ENCODE assay signal across 8 cellular contexts in the genomic region with DNA sequence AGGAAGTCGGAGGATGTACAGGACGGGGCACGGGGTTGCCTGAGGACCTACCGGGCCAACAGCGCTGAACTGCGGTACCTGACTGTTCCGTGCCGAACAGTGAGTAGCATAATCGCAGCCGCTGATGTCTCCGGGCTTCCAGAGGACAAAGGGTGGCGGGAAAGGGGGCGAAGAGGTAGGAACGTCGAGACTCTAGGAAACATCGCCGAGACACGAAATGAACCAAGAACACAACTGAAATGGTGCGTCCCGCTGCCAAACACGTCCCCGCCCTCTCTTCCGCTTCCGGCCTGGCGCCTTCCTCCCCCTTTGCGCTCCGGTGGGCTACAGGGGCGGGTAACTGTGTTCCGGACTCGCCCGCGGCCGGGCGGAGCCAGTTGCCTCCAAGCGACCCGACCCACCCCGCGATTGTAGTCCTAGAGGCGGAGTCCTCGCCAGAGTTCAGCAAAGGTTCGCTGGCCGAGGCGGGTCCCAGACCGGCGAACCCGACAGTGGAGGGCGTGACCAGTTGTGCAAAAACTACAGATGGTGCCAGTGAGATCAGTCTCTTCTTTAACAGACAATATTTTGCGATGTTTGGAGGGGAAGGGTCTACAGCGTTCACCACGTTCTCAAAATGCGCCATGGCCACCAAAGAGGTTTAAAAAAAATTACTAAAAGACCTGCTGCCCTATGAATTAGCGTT. TPM values are rescaled to one million over a fixed set of nuclear protein-coding genes. Genes with fewer than 3 reads are reported as not detected.
A peak's percentile ranks its signal among the peaks of the same experiment; 100 is the strongest.
DNase-seq lines count a peak whose midpoint lies in the region; ATAC-seq, FAIRE-seq and TF ChIP-seq lines count a peak whose summit lies in the region.

A gene (minus strand): TSS at position 257 of the 685 bp plus-strand sequence. CDS start 54 bp downstream, at position 203.

- H3K27ac ChIP-seq in SU-DHL-6 (ENCODE audit: low read depth, low read length) (peak within 1 kb of the TSS; percentile 72), pancreas (peak within 1 kb of the TSS; percentile 47 to 85 (median 60)), tibial artery (peak within 1 kb of the TSS; percentile 84 to 91)

- DNase-seq in NCI-H128 (lab: John Stamatoyannopoulos, UW; ENCODE audit: unreplicated experiment) = peak; percentile 88
- DNase-seq in activated naive CD8-positive, alpha-beta T cell treated with anti-CD3 and anti-CD28 coated beads, Interleukin-2, amount 10 ng/mL, durations not matched to agents 7 days and 5 days = peak; percentile 96
- DNase-seq in Right ventricle myocardium inferior (ENCODE audit: missing footprints) = peak; percentile 98
- DNase-seq in pancreas = peak; percentile 94 to 98 (median 95)
- DNase-seq in tibial artery = peak; percentile 96 to 97

- intact Hi-C loops in Right ventricle myocardium inferior (cut with DNase I) (loop anchor here (1.0 to 10.0 kb wide), 2 partner anchors 18 to 1736 kb away; a partner anchor contains a TSS), pancreas (cut with DNase I) (no loop called here), tibial artery (cut with DNase I; ENCODE audit: low total_unique reads) (loop anchor here (10.0 kb wide), 1 partner anchor 284 kb away; no protein-coding TSS in a partner anchor)

- peak within 1 kb of the TSS; percentile 52 for H2AFZ ChIP-seq in SU-DHL-6 (ENCODE audit: low read depth, low read length, severe bottlenecking)

- peaks cover 5% of the 10 kb centered on the region for H3K36me3 Mint-ChIP-seq in activated naive CD8-positive, alpha-beta T cell treated with anti-CD3 and anti-CD28 coated beads, Interleukin-2, amount 10 ng/mL, durations not matched to agents 7 days and 5 days

- peak within 1 kb of the TSS; percentile 95 for H3K4me3 Mint-ChIP-seq in activated naive CD8-positive, alpha-beta T cell treated with anti-CD3 and anti-CD28 coated beads, Interleukin-2, amount 10 ng/mL, durations not matched to agents 7 days and 5 days

- no peak for TF ChIP-seq CTCF in SU-DHL-6 (IDR thresholded peaks at IDR 0.05; ENCODE audit: insufficient read depth, low read length, poor library complexity, severe bottlenecking)
- no peak for TF ChIP-seq CTCF in pancreas (IDR thresholded peaks at IDR 0.05)
- no peak for TF ChIP-seq CTCF in tibial artery (IDR thresholded peaks at IDR 0.05)

- no peaks in the 10 kb centered on the region for H4K20me1 ChIP-seq in SU-DHL-6 (ENCODE audit: low read depth, low read length)

- H3K9me3 ChIP-seq in SU-DHL-6 (ENCODE audit: insufficient read depth, low read length) (no peaks in the 10 kb centered on the region), pancreas (no peaks in the 10 kb centered on the region), tibial artery (no peaks in the 10 kb centered on the region)

- peak; percentile 43 for FAIRE-seq in pancreas (lab: Jason Lieb, UNC)

- H3K4me2 ChIP-seq in SU-DHL-6 (ENCODE audit: low read depth, low read length, poor library complexity, severe bottlenecking) = peak within 1 kb of the TSS; percentile 87

- peaks cover 26% of the 10 kb centered on the region for H3K4me1 Mint-ChIP-seq in activated naive CD8-positive, alpha-beta T cell treated with anti-CD3 and anti-CD28 coated beads, Interleukin-2, amount 10 ng/mL, durations not matched to agents 7 days and 5 days

- H3K4me3 ChIP-seq in SU-DHL-6 (ENCODE audit: insufficient read depth, low read length, poor library complexity, severe bottlenecking) = peak within 1 kb of the TSS; percentile 88
- H3K4me3 ChIP-seq in pancreas = peak within 1 kb of the TSS; percentile 46 to 77 (median 71)
- H3K4me3 ChIP-seq in tibial artery = peak within 1 kb of the TSS; percentile 84 to 89

- POLR2A ChIA-PET in activated naive CD8-positive, alpha-beta T cell treated with anti-CD3 and anti-CD28 coated beads, Interleukin-2, amount 10 ng/mL, durations not matched to agents 7 days and 5 days (lab: Charles Lee) = interaction anchor here (0.6 to 1.0 kb wide), 4 partner anchors 18 to 672 kb away, joined by 3 to 4 read pairs (median 3); no protein-coding TSS in a partner anchor

- H3K27me3 ChIP-seq in SU-DHL-6 (ENCODE audit: low read length) = no peaks in the 10 kb centered on the region
- no peaks in the 10 kb centered on the region for H3K27me3 ChIP-seq in pancreas
- H3K27me3 ChIP-seq in tibial artery = no peaks in the 10 kb centered on the region

- H3K4me1 ChIP-seq in pancreas = peaks cover 7 to 8% (median 8%) of the 10 kb centered on the region in 3 donors
- H3K4me1 ChIP-seq in tibial artery = peaks cover 0 to 15% (median 7%) of the 10 kb centered on the region in 4 donors

- H3K9me3 Mint-ChIP-seq in activated naive CD8-positive, alpha-beta T cell treated with anti-CD3 and anti-CD28 coated beads, Interleukin-2, amount 10 ng/mL, durations not matched to agents 7 days and 5 days = no peaks in the 10 kb centered on the region

- TF ChIP-seq POLR2A in GM10847 (IDR thresholded peaks at IDR 0.05; ENCODE audit: extremely low read depth, insufficient read length) = peak; percentile 79

- no peaks in the 10 kb centered on the region for H3K27me3 Mint-ChIP-seq in activated naive CD8-positive, alpha-beta T cell treated with anti-CD3 and anti-CD28 coated beads, Interleukin-2, amount 10 ng/mL, durations not matched to agents 7 days and 5 days

- peak within 1 kb of the TSS; percentile 86 for H3K9ac ChIP-seq in SU-DHL-6 (ENCODE audit: low read length)

- no peaks in the 10 kb centered on the region for H3K9me2 ChIP-seq in SU-DHL-6 (replicated peaks; ENCODE audit: insufficient read depth, low read length)

- 0 to 1% methylated on average over 40 to 52 of the region's 52 CpGs for WGBS in pancreas, 2 donors

- peaks cover 17% of the 10 kb centered on the region for H3K79me2 ChIP-seq in SU-DHL-6 (ENCODE audit: insufficient read depth, low read length)

- H3K27ac Mint-ChIP-seq in activated naive CD8-positive, alpha-beta T cell treated with anti-CD3 and anti-CD28 coated beads, Interleukin-2, amount 10 ng/mL, durations not matched to agents 7 days and 5 days = peak within 1 kb of the TSS; percentile 93

- ATAC-seq in HG02678 (IDR thresholded peaks at IDR 0.05; ENCODE audit: unreplicated experiment) (peak; percentile 97), Right ventricle myocardium inferior (peak; percentile 100), pancreas (peak; percentile 99 to 100 (median 100))
- peak; percentile 98 for ATAC-seq in activated naive CD8-positive, alpha-beta T cell treated with anti-CD3 and anti-CD28 coated beads, Interleukin-2, amount 10 ng/mL, durations not matched to agents 7 days and 5 days (ENCODE audit: low read depth)

- H3F3A ChIP-seq in SU-DHL-6 (ENCODE audit: insufficient read depth) = peaks cover 24% of the 10 kb centered on the region; the same call in 1 of the 2 replicates

- no peaks in the 10 kb centered on the region; the same call in 1 of the 2 replicates for H3K36me3 ChIP-seq in SU-DHL-6 (ENCODE audit: low read length)
- no peaks in the 10 kb centered on the region for H3K36me3 ChIP-seq in pancreas
- H3K36me3 ChIP-seq in tibial artery = peaks cover 0 to 6% (median 0%) of the 10 kb centered on the region in 3 donors

RNA-seq across cellular contexts. Expression of the gene that starts here (rescaled TPM):
- total RNA-seq in activated naive CD8-positive, alpha-beta T cell treated with anti-CD3 and anti-CD28 coated beads, Interleukin-2, amount 10 ng/mL, durations not matched to agents 7 days and 5 days = 10 to 100 TPM; 35.7 to 36.9 TPM
- total RNA-seq in Right ventricle myocardium inferior (30.0 TPM), pancreas (10 to 100 TPM in 1 of 6 donors, 1 to 10 TPM in 5; 6.2 to 12.9 (median 8.3) TPM)
- polyA plus RNA-seq in pancreas = 10 to 100 TPM; 20.1 to 22.8 TPM

Comparison
In these comparisons a context has a peak if more than half of its experiments do, and no peak if none do; other contexts are left out.
1. Peak in every context shown above with its lines: DNase-seq, ATAC-seq, H3K4me3 ChIP-seq and H3K27ac ChIP-seq.
2. intact Hi-C loops: an anchor here in Right ventricle myocardium inferior (1.0 to 10.0 kb wide) and tibial artery (10.0 kb wide); none called in pancreas.